In the genomic region with DNA sequence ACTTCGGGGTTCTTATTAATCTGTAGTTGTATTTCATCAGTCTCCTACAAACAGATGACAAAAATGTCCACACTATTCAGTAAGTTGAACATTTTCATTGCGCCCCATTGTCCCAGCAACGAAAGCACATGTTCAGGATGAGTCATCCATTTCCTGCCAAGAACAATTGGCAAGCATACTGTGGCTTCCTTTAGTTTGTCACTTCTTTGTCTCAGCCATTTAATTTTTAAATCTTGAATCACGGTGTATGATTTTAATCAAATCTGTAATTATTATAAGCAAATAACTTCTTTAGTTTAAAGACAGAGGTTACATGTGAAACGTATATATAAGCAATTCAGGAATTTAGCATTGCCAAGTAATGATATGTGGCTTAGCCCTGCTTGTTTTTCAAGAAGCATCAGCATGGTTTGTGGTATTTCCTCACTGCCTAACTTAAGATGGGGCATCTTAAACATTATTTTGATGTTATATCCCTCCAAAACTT, we compare ENCODE assay signal across 8 cellular contexts.
DNase-seq lines count a peak whose midpoint lies in the region; ATAC-seq and TF ChIP-seq lines count a peak whose summit lies in the region.

No MANE protein-coding gene starts in this region.

- H3K36me3 ChIP-seq in HUES64 (ENCODE audit: insufficient read depth, low read length) = no peaks in the 10 kb centered on the region

- H3K27me3 Mint-ChIP-seq in chondrocyte (ENCODE audit: low read depth) = no peaks in the 10 kb centered on the region
- H3K27me3 Mint-ChIP-seq in stimulated activated naive CD8-positive, alpha-beta T cell treated with anti-CD3 and anti-CD28 coated beads, Interleukin-15, Interleukin-2, amounts not matched to agents 100 ng/mL and 50 ng/mL, for 24 hours = peaks cover 4% of the 10 kb centered on the region

- peaks cover 68% of the 10 kb centered on the region for H3K4me1 ChIP-seq in HUES64 (ENCODE audit: insufficient read depth, low read length)

- DNase-seq in ELR (ENCODE audit: low read depth) (peak; percentile 96), T-helper 9 cell (peak; percentile 1), chondrocyte (ENCODE audit: low spot score) (no peak), medulla oblongata (ENCODE audit: extremely low spot score) (peak; percentile 95), HPDE6-E6E7 (ENCODE audit: extremely low spot score) (no peak)

- TF ChIP-seq CTCF in chondrocyte (IDR thresholded peaks at IDR 0.05) = no peak

- no peak overlapping the region for H3K4me3 ChIP-seq in HUES64 (ENCODE audit: low read length)

- H3K27ac ChIP-seq in HUES64 (ENCODE audit: low read depth, low read length) = peak overlapping the region; percentile 15; the same call in 1 of the 2 replicates

- no peaks in the 10 kb centered on the region for H3K36me3 Mint-ChIP-seq in chondrocyte (ENCODE audit: low read depth)
- no peaks in the 10 kb centered on the region for H3K36me3 Mint-ChIP-seq in stimulated activated naive CD8-positive, alpha-beta T cell treated with anti-CD3 and anti-CD28 coated beads, Interleukin-15, Interleukin-2, amounts not matched to agents 100 ng/mL and 50 ng/mL, for 24 hours (ENCODE audit: low read depth)

- peaks cover 49% of the 10 kb centered on the region for H3K4me1 Mint-ChIP-seq in chondrocyte (ENCODE audit: low read depth)
- H3K4me1 Mint-ChIP-seq in stimulated activated naive CD8-positive, alpha-beta T cell treated with anti-CD3 and anti-CD28 coated beads, Interleukin-15, Interleukin-2, amounts not matched to agents 100 ng/mL and 50 ng/mL, for 24 hours (ENCODE audit: low read depth) = peaks cover 22% of the 10 kb centered on the region

- H3K27ac Mint-ChIP-seq in chondrocyte (ENCODE audit: unreplicated experiment) = peak overlapping the region; percentile 90
- H3K27ac Mint-ChIP-seq in stimulated activated naive CD8-positive, alpha-beta T cell treated with anti-CD3 and anti-CD28 coated beads, Interleukin-15, Interleukin-2, amounts not matched to agents 100 ng/mL and 50 ng/mL, for 24 hours = peak overlapping the region; percentile 89

- H3K9ac ChIP-seq in HUES64 (ENCODE audit: low read depth, low read length) = peak overlapping the region; percentile 12; the same call in 1 of the 2 replicates

- no peaks in the 10 kb centered on the region for H3K9me3 ChIP-seq in HUES64 (ENCODE audit: insufficient read depth, low read depth, low read length)

- 69% methylated on average over 4 of the region's 5 CpGs for WGBS in HUES64

- peak; percentile 95 for ATAC-seq in GM21423 (IDR thresholded peaks at IDR 0.05; ENCODE audit: unreplicated experiment)

- H3K4me3 Mint-ChIP-seq in chondrocyte (ENCODE audit: unreplicated experiment) = no peak overlapping the region
- no peak overlapping the region for H3K4me3 Mint-ChIP-seq in stimulated activated naive CD8-positive, alpha-beta T cell treated with anti-CD3 and anti-CD28 coated beads, Interleukin-15, Interleukin-2, amounts not matched to agents 100 ng/mL and 50 ng/mL, for 24 hours

- no peaks in the 10 kb centered on the region for H3K27me3 ChIP-seq in HUES64 (ENCODE audit: insufficient read depth, low read length)

- H3K9me3 Mint-ChIP-seq in chondrocyte (ENCODE audit: low read depth) = no peaks in the 10 kb centered on the region
- no peaks in the 10 kb centered on the region for H3K9me3 Mint-ChIP-seq in stimulated activated naive CD8-positive, alpha-beta T cell treated with anti-CD3 and anti-CD28 coated beads, Interleukin-15, Interleukin-2, amounts not matched to agents 100 ng/mL and 50 ng/mL, for 24 hours

Comparison
In these comparisons a context has a peak if more than half of its experiments do, and no peak if none do; other contexts are left out.
1. DNase-seq: peak in ELR (single experiment), T-helper 9 cell (single experiment) and medulla oblongata (single experiment); none in chondrocyte (single experiment) and HPDE6-E6E7 (single experiment).